In genomic region chr18:76482267-76482666, GRCh38 we compare ENCODE assay signal across 20 cellular contexts.
"Had no signal": no experiment of that assay in that cellular context is flagged by ENCODE, and none has a peak within 500 bp of the region (broad histone marks: within the 10 kb centered on the region; RNA-seq: fewer than 3 reads in every experiment).

No MANE protein-coding gene starts in this region.

- H3K27me3 ChIP-seq: gastrocnemius medialis, heart left ventricle, neural progenitor cell, sigmoid colon, stomach, thyroid gland had no signal

- H3K36me3 ChIP-seq: gastrocnemius medialis, lower lobe of right lung, neural progenitor cell, sigmoid colon, thyroid gland had no signal

- H3K4me2 ChIP-seq: neural progenitor cell had no signal

- H3K27ac ChIP-seq: coronary artery, gastrocnemius medialis, heart left ventricle, lower lobe of right lung, neural progenitor cell, sigmoid colon, stomach, thyroid gland had no signal

- H3K9me3 ChIP-seq: gastrocnemius medialis, heart left ventricle, lower lobe of right lung, sigmoid colon, stomach, thyroid gland had no signal

- H3K4me3 ChIP-seq: coronary artery, gastrocnemius medialis, heart left ventricle, lower lobe of right lung, neural progenitor cell, sigmoid colon, stomach, thyroid gland had no signal

- DNase-seq: effector CD4-positive, alpha-beta T cell; gastrocnemius medialis; heart left ventricle; hippocampal formation; left cardiac atrium; left ventricle myocardium superior; lower lobe of right lung; natural killer cell; nucleus accumbens; sigmoid colon; stimulated activated CD4-positive, alpha-beta T cell treated with anti-CD3 and anti-CD28 coated beads, Interleukin-2, amount 100 ng/mL, for 24 hours; stimulated activated CD4-positive, alpha-beta T cell treated with anti-CD3 and anti-CD28 coated beads, Interleukin-4, amount 100 ng/mL, for 24 hours; stimulated activated naive CD4-positive, alpha-beta T cell treated with Interleukin-2 at 50 U/mL for 16 hours; stomach; thyroid gland; trophoblast cell had no signal

- H2AFZ ChIP-seq: neural progenitor cell had no signal

- H3K9ac ChIP-seq: neural progenitor cell had no signal

- ATAC-seq: gastrocnemius medialis; heart left ventricle; left cardiac atrium; left ventricle myocardium superior; natural killer cell; stimulated activated effector memory CD8-positive, alpha-beta T cell treated with anti-CD3 and anti-CD28 coated beads, Interleukin-12 subunit alpha, Interleukin-12 subunit beta, amount 100 ng/mL, for 72 hours had no signal

- FAIRE-seq: urothelium cell line had no signal
